ENCODE assay signal across 14 cellular contexts in the genomic region with DNA sequence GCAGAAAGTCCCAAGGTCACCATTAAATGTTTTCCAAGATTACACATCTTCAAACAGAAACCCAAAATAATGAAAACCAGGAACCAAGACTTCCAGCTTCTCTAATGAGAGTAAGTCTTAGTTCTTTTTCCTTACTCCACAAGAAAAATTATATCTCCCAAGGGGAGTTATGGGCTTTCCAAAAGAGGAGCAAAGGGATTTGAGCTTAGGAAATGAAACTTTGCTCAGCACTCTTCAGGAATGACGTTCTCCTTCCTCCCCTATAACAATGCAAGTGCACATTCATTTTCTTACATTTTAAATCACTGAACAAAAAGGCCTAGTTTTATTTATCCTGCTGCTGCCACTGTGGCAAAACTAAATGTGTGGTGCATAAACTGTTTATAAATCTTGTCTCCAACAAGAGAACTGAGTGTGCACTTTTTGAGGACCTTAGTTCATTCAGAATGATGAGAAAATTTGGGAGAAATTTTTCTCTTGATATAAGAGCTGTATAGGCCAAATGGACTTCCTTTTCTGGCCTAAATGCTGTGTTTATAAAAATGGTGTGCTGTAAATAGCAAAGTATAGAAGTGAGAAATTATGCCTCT.
A peak's percentile ranks its signal among the peaks of the same experiment; 100 is the strongest.
DNase-seq lines count a peak whose midpoint lies in the region; ATAC-seq and TF ChIP-seq lines count a peak whose summit lies in the region.
"Had no signal": no experiment of that assay in that cellular context is flagged by ENCODE, and none has a peak within 500 bp of the region (broad histone marks: within the 10 kb centered on the region; RNA-seq: fewer than 3 reads in every experiment).

No MANE protein-coding gene starts in this region.

- TF ChIP-seq POLR2A in adrenal gland (IDR thresholded peaks at IDR 0.05), result no peak

- peaks cover 8% of the 10 kb centered on the region for H3K9me3 Mint-ChIP-seq in stimulated activated naive CD8-positive, alpha-beta T cell treated with anti-CD3 and anti-CD28 coated beads, Interleukin-15, Interleukin-2, amounts not matched to agents 100 ng/mL and 50 ng/mL, for 24 hours
- peaks cover 0 to 6% of the 10 kb centered on the region in 2 donors for H3K9me3 Mint-ChIP-seq in stimulated activated naive CD8-positive, alpha-beta T cell treated with anti-CD3 and anti-CD28 coated beads, Interleukin-15, amount 100 ng/mL, for 72 hours
- peaks cover 0 to 6% (median 0%) of the 10 kb centered on the region in 11 donors for H3K9me3 Mint-ChIP-seq in naive thymus-derived CD4-positive, alpha-beta T cell
- H3K9me3 Mint-ChIP-seq in activated T-helper 17 cell treated with anti-CD3 and anti-CD28 coated beads, Interleukin-2, amount 50 U/mL, for 72 hours, result peaks cover 5% of the 10 kb centered on the region

- H3K4me3 Mint-ChIP-seq in stimulated activated naive CD8-positive, alpha-beta T cell treated with anti-CD3 and anti-CD28 coated beads, Interleukin-15, Interleukin-2, amounts not matched to agents 100 ng/mL and 50 ng/mL, for 24 hours, result no peak overlapping the region
- no peak overlapping the region for H3K4me3 Mint-ChIP-seq in stimulated activated naive CD8-positive, alpha-beta T cell treated with anti-CD3 and anti-CD28 coated beads, Interleukin-15, amount 100 ng/mL, for 72 hours
- peak overlapping the region in 1 of 10 donors; percentile 1 for H3K4me3 Mint-ChIP-seq in naive thymus-derived CD4-positive, alpha-beta T cell
- H3K4me3 Mint-ChIP-seq in activated T-helper 17 cell treated with anti-CD3 and anti-CD28 coated beads, Interleukin-2, amount 50 U/mL, for 72 hours, result no peak overlapping the region

- no peaks in the 10 kb centered on the region for H3K9me3 ChIP-seq in adrenal gland (replicated peaks in 1 of 3)
- H3K9me3 ChIP-seq in naive thymus-derived CD4-positive, alpha-beta T cell (ENCODE audit: control insufficient read depth in 2 of 3, low read length in 3 of 3), result no peaks in the 10 kb centered on the region
- H3K9me3 ChIP-seq: testis had no signal

- peak overlapping the region in 3 of 5 donors; percentile 25 to 69 (median 61) for H3K27ac ChIP-seq in adrenal gland
- no peak overlapping the region for H3K27ac ChIP-seq in naive thymus-derived CD4-positive, alpha-beta T cell (ENCODE audit: low read depth, low read length)
- H3K27ac ChIP-seq: neural progenitor cell had no signal

- H3K36me3 ChIP-seq in adrenal gland (replicated peaks in 1 of 2), result no peaks in the 10 kb centered on the region
- no peaks in the 10 kb centered on the region for H3K36me3 ChIP-seq in naive thymus-derived CD4-positive, alpha-beta T cell (ENCODE audit: control insufficient read depth in 2 of 3, insufficient read depth in 3 of 3, low read length in 3 of 3)
- H3K36me3 ChIP-seq: neural progenitor cell had no signal

- peaks cover 43 to 66% of the 10 kb centered on the region in 2 donors for H3K4me1 ChIP-seq in adrenal gland (replicated peaks in 1 of 2)
- H3K4me1 ChIP-seq in naive thymus-derived CD4-positive, alpha-beta T cell (ENCODE audit: control insufficient read depth in 2 of 2, insufficient read depth in 2 of 2, low read length in 2 of 2), result peaks cover 16 to 22% of the 10 kb centered on the region in 2 donors

- H3K36me3 Mint-ChIP-seq in stimulated activated naive CD8-positive, alpha-beta T cell treated with anti-CD3 and anti-CD28 coated beads, Interleukin-15, Interleukin-2, amounts not matched to agents 100 ng/mL and 50 ng/mL, for 24 hours (ENCODE audit: low read depth), result peaks cover 7% of the 10 kb centered on the region
- H3K36me3 Mint-ChIP-seq in naive thymus-derived CD4-positive, alpha-beta T cell, result peaks cover 0 to 18% (median 0%) of the 10 kb centered on the region in 5 donors
- H3K36me3 Mint-ChIP-seq in activated T-helper 17 cell treated with anti-CD3 and anti-CD28 coated beads, Interleukin-2, amount 50 U/mL, for 72 hours (ENCODE audit: low read depth), result peaks cover 28% of the 10 kb centered on the region
- H3K36me3 Mint-ChIP-seq: neural progenitor cell had no signal

- POLR2A ChIA-PET in naive thymus-derived CD4-positive, alpha-beta T cell (lab: Charles Lee), result interaction anchor here (0.6 to 1.4 kb wide), 2 partner anchors 409 to 1070 kb away, joined by 3 to 7 read pairs; a partner anchor contains a TSS

- no peak for DNase-seq in stimulated activated naive CD8-positive, alpha-beta T cell treated with anti-CD3 and anti-CD28 coated beads, Interleukin-15, amount 100 ng/mL, for 72 hours
- no peak for DNase-seq in adrenal gland
- no peak for DNase-seq in naive thymus-derived CD4-positive, alpha-beta T cell
- DNase-seq in NCI-H1930 (lab: John Stamatoyannopoulos, UW), result no peak
- DNase-seq in stimulated activated naive CD4-positive, alpha-beta T cell treated with Interleukin-2 at 50 U/mL for 16 hours (lab: John Stamatoyannopoulos, UW), result no peak
- DNase-seq: activated naive CD4-positive, alpha-beta T cell treated with anti-CD3 and anti-CD28 coated beads, Interleukin-2, amount 50 U/mL, for 16 hours; AML-193; central memory CD4-positive, alpha-beta T cell; left colon; testis had no signal

- no peaks in the 10 kb centered on the region for H3K27me3 Mint-ChIP-seq in stimulated activated naive CD8-positive, alpha-beta T cell treated with anti-CD3 and anti-CD28 coated beads, Interleukin-15, Interleukin-2, amounts not matched to agents 100 ng/mL and 50 ng/mL, for 24 hours
- H3K27me3 Mint-ChIP-seq in stimulated activated naive CD8-positive, alpha-beta T cell treated with anti-CD3 and anti-CD28 coated beads, Interleukin-15, amount 100 ng/mL, for 72 hours, result no peaks in the 10 kb centered on the region
- H3K27me3 Mint-ChIP-seq in naive thymus-derived CD4-positive, alpha-beta T cell, result no peaks in the 10 kb centered on the region
- no peaks in the 10 kb centered on the region for H3K27me3 Mint-ChIP-seq in activated T-helper 17 cell treated with anti-CD3 and anti-CD28 coated beads, Interleukin-2, amount 50 U/mL, for 72 hours

- intact Hi-C loops in adrenal gland (cut with DNase I), result loop anchor here in 1 of 2 donors (10.0 kb wide), 1 partner anchor 50 kb away; no protein-coding TSS in a partner anchor
- intact Hi-C loops in naive thymus-derived CD4-positive, alpha-beta T cell (cut with micrococcal nuclease), result loop anchor here in 1 of 2 donors (10.0 kb wide), 1 partner anchor 500 kb away; no protein-coding TSS in a partner anchor

- H3K27me3 ChIP-seq in adrenal gland, result no peaks in the 10 kb centered on the region
- no peaks in the 10 kb centered on the region for H3K27me3 ChIP-seq in naive thymus-derived CD4-positive, alpha-beta T cell (ENCODE audit: control insufficient read depth in 2 of 2, insufficient read depth in 2 of 2, low read length in 2 of 2)
- H3K27me3 ChIP-seq: neural progenitor cell, testis had no signal

- H3K27ac Mint-ChIP-seq in stimulated activated naive CD8-positive, alpha-beta T cell treated with anti-CD3 and anti-CD28 coated beads, Interleukin-15, Interleukin-2, amounts not matched to agents 100 ng/mL and 50 ng/mL, for 24 hours, result peak overlapping the region; percentile 93
- no peak overlapping the region for H3K27ac Mint-ChIP-seq in stimulated activated naive CD8-positive, alpha-beta T cell treated with anti-CD3 and anti-CD28 coated beads, Interleukin-15, amount 100 ng/mL, for 72 hours
- H3K27ac Mint-ChIP-seq in naive thymus-derived CD4-positive, alpha-beta T cell, result peak overlapping the region in 7 of 9 donors; percentile 35 to 94 (median 63)
- no peak overlapping the region for H3K27ac Mint-ChIP-seq in activated T-helper 17 cell treated with anti-CD3 and anti-CD28 coated beads, Interleukin-2, amount 50 U/mL, for 72 hours
- H3K27ac Mint-ChIP-seq: neural progenitor cell had no signal

- no peak overlapping the region for H3K4me3 ChIP-seq in adrenal gland
- no peak overlapping the region for H3K4me3 ChIP-seq in naive thymus-derived CD4-positive, alpha-beta T cell (ENCODE audit: low read length)
- H3K4me3 ChIP-seq: neural progenitor cell, testis had no signal

- ATAC-seq in stimulated activated naive CD8-positive, alpha-beta T cell treated with anti-CD3 and anti-CD28 coated beads, Interleukin-15, amount 100 ng/mL, for 72 hours, result no peak
- ATAC-seq in naive thymus-derived CD4-positive, alpha-beta T cell, result no peak
- ATAC-seq in activated T-helper 17 cell treated with anti-CD3 and anti-CD28 coated beads, Interleukin-2, amount 50 U/mL, for 72 hours (replicated peaks), result no peak
- no peak for ATAC-seq in HG02885 (IDR thresholded peaks at IDR 0.05; ENCODE audit: poor library complexity, unreplicated experiment)
- ATAC-seq: left colon had no signal

- no peak for TF ChIP-seq CTCF in adrenal gland (IDR thresholded peaks at IDR 0.05)

- CTCF ChIA-PET in naive thymus-derived CD4-positive, alpha-beta T cell (lab: Charles Lee), result interaction anchor here (0.6 kb wide), 1 partner anchor 395 kb away, joined by 4 read pairs; no protein-coding TSS in a partner anchor

- H3K4me1 Mint-ChIP-seq in stimulated activated naive CD8-positive, alpha-beta T cell treated with anti-CD3 and anti-CD28 coated beads, Interleukin-15, Interleukin-2, amounts not matched to agents 100 ng/mL and 50 ng/mL, for 24 hours (ENCODE audit: low read depth), result peaks cover 3% of the 10 kb centered on the region
- H3K4me1 Mint-ChIP-seq in stimulated activated naive CD8-positive, alpha-beta T cell treated with anti-CD3 and anti-CD28 coated beads, Interleukin-15, amount 100 ng/mL, for 72 hours, result peaks cover 41% of the 10 kb centered on the region
- peaks cover 24 to 48% (median 42%) of the 10 kb centered on the region in 7 donors for H3K4me1 Mint-ChIP-seq in naive thymus-derived CD4-positive, alpha-beta T cell
- H3K4me1 Mint-ChIP-seq in activated T-helper 17 cell treated with anti-CD3 and anti-CD28 coated beads, Interleukin-2, amount 50 U/mL, for 72 hours, result peaks cover 20% of the 10 kb centered on the region

- WGBS in adrenal gland, 4 donors, result 52 to 68% (median 61%) methylated on average over 1 of the region's 1 CpG

Comparison
In these comparisons a context has a peak if more than half of its experiments do, and no peak if none do; other contexts are left out.
1. H3K27ac Mint-ChIP-seq: peak in stimulated activated naive CD8-positive, alpha-beta T cell treated with anti-CD3 and anti-CD28 coated beads, Interleukin-15, Interleukin-2, amounts not matched to agents 100 ng/mL and 50 ng/mL, for 24 hours (single experiment) and naive thymus-derived CD4-positive, alpha-beta T cell (7 of 9); none in stimulated activated naive CD8-positive, alpha-beta T cell treated with anti-CD3 and anti-CD28 coated beads, Interleukin-15, amount 100 ng/mL, for 72 hours (0 of 2) and activated T-helper 17 cell treated with anti-CD3 and anti-CD28 coated beads, Interleukin-2, amount 50 U/mL, for 72 hours (single experiment).